Comparison of ENCODE assay signal across 18 cellular contexts in genomic region chr13:97238432-97238831, GRCh38. TPM values are rescaled to one million over a fixed set of nuclear protein-coding genes. Genes with fewer than 3 reads are reported as not detected.
DNase-seq lines count a peak whose midpoint lies in the region; ATAC-seq, FAIRE-seq and TF ChIP-seq lines count a peak whose summit lies in the region.
"Had no signal": no experiment of that assay in that cellular context is flagged by ENCODE, and none has a peak within 500 bp of the region (broad histone marks: within the 10 kb centered on the region; RNA-seq: fewer than 3 reads in every experiment).

No MANE protein-coding gene starts in this region.

- peaks cover 28% of the 10 kb centered on the region for H3K4me1 Mint-ChIP-seq in astrocyte (ENCODE audit: low read depth, unreplicated experiment)
- H3K4me1 Mint-ChIP-seq in naive thymus-derived CD8-positive, alpha-beta T cell: peaks cover 49 to 91% (median 76%) of the 10 kb centered on the region in 4 donors

- H3K79me2 ChIP-seq in astrocyte (ENCODE audit: insufficient read depth, low read length): peaks cover 100% of the 10 kb centered on the region

- H3K27ac Mint-ChIP-seq in astrocyte (ENCODE audit: unreplicated experiment): peak overlapping the region; percentile 82
- peak overlapping the region in 6 of 10 donors; percentile 23 to 83 (median 40) for H3K27ac Mint-ChIP-seq in naive thymus-derived CD8-positive, alpha-beta T cell

- ATAC-seq in naive thymus-derived CD8-positive, alpha-beta T cell: no peak
- ATAC-seq in upper lobe of left lung (ENCODE audit: low FRiP score in 2 of 2): no peak
- ATAC-seq: HCT116 had no signal

- peaks cover 20% of the 10 kb centered on the region for H3K36me3 Mint-ChIP-seq in astrocyte (ENCODE audit: low read depth, unreplicated experiment)
- peaks cover 0 to 39% (median 5%) of the 10 kb centered on the region in 3 donors for H3K36me3 Mint-ChIP-seq in naive thymus-derived CD8-positive, alpha-beta T cell

- no peak overlapping the region for H3K4me3 Mint-ChIP-seq in astrocyte (ENCODE audit: unreplicated experiment)
- H3K4me3 Mint-ChIP-seq in naive thymus-derived CD8-positive, alpha-beta T cell: peak overlapping the region in 2 of 10 donors; percentile 19 to 65

- TF ChIP-seq POLR2A in upper lobe of left lung (IDR thresholded peaks at IDR 0.05): no peak

- H3K9me3 Mint-ChIP-seq in astrocyte (ENCODE audit: unreplicated experiment): no peaks in the 10 kb centered on the region
- H3K9me3 Mint-ChIP-seq in naive thymus-derived CD8-positive, alpha-beta T cell: no peaks in the 10 kb centered on the region
- H3K9me3 Mint-ChIP-seq: naive B cell had no signal

- no peak for FAIRE-seq in astrocyte (lab: Jason Lieb, UNC)
- FAIRE-seq: colon had no signal

- no peaks in the 10 kb centered on the region for H3K4me1 ChIP-seq in astrocyte (ENCODE audit: insufficient read depth, low read length)
- H3K4me1 ChIP-seq in upper lobe of left lung: peaks cover 84 to 93% (median 90%) of the 10 kb centered on the region in 4 donors
- H3K4me1 ChIP-seq in A673 (ENCODE audit: insufficient read depth, low read length, poor library complexity, severe bottlenecking): peaks cover 15% of the 10 kb centered on the region

- H3K27me3 Mint-ChIP-seq in astrocyte (ENCODE audit: low read depth, unreplicated experiment): no peaks in the 10 kb centered on the region
- no peaks in the 10 kb centered on the region for H3K27me3 Mint-ChIP-seq in naive thymus-derived CD8-positive, alpha-beta T cell
- H3K27me3 Mint-ChIP-seq: naive B cell had no signal

- peak; percentile 16 for DNase-seq in stimulated activated CD4-positive, alpha-beta T cell treated with anti-CD3 and anti-CD28 coated beads, Interleukin-15, amount 100 ng/mL, for 24 hours
- DNase-seq in stimulated activated CD4-positive, alpha-beta T cell treated with anti-CD3 and anti-CD28 coated beads, Interleukin-4, amount 100 ng/mL, for 4 hours: no peak
- DNase-seq in astrocyte (ENCODE audit: low read depth): no peak
- no peak for DNase-seq in naive thymus-derived CD8-positive, alpha-beta T cell
- no peak for DNase-seq in upper lobe of left lung
- DNase-seq in A673 (ENCODE audit: low spot score): no peak
- no peak for DNase-seq in stimulated activated CD4-positive, alpha-beta T cell treated with anti-CD3 and anti-CD28 coated beads, Interleukin-2, amount 100 ng/mL, for 24 hours
- DNase-seq: activated CD8-positive, alpha-beta memory T cell treated with anti-CD3 and anti-CD28 coated beads, Interleukin-2, amount 50 U/mL, for 48 hours; amniotic stem cell; C1 segment of cervical spinal cord; naive B cell; NCI-H2107; NCI-H526 treated with DMSO at 0.1 percent for 48 hours; stimulated activated CD4-positive, alpha-beta T cell treated with anti-CD3 and anti-CD28 coated beads, Interleukin-1b, Interleukin-23, amount 100 ng/mL, for 48 hours; stimulated activated CD8-positive, alpha-beta memory T cell treated with anti-CD3 and anti-CD28 coated beads, Interleukin-4, amount 100 ng/mL, for 48 hours; WERI-Rb-1 had no signal

- H3K27ac ChIP-seq in astrocyte (ENCODE audit: low read depth, low read length): no peak overlapping the region
- H3K27ac ChIP-seq in upper lobe of left lung: peak overlapping the region in 3 of 4 donors; percentile 27 to 80 (median 40)
- H3K27ac ChIP-seq in A673 (ENCODE audit: low read depth, low read length, poor library complexity, severe bottlenecking): no peak overlapping the region
- H3K27ac ChIP-seq: WERI-Rb-1 had no signal

- H3K9ac ChIP-seq in astrocyte (ENCODE audit: low read length): no peak overlapping the region

- H3K9me3 ChIP-seq in astrocyte (ENCODE audit: insufficient read depth, low read depth, low read length) (no peaks in the 10 kb centered on the region), upper lobe of left lung (no peaks in the 10 kb centered on the region), A673 (ENCODE audit: low read depth, low read length, poor library complexity, severe bottlenecking) (no peaks in the 10 kb centered on the region)

- no peak overlapping the region for H3K4me3 ChIP-seq in astrocyte (ENCODE audit: insufficient read depth, low read depth, low read length)
- H3K4me3 ChIP-seq in upper lobe of left lung: no peak overlapping the region
- no peak overlapping the region for H3K4me3 ChIP-seq in A673 (ENCODE audit: low read depth, low read length, poor library complexity, severe bottlenecking)

- H4K20me1 ChIP-seq in astrocyte (ENCODE audit: insufficient read depth, low read length): peaks cover 99% of the 10 kb centered on the region

- TF ChIP-seq CTCF in astrocyte (IDR thresholded peaks at IDR 0.05; ENCODE audit: insufficient read depth, low read depth, low read length) (no peak), upper lobe of left lung (IDR thresholded peaks at IDR 0.05) (no peak), A673 (conservative IDR thresholded peaks at IDR 0.05; ENCODE audit: low read depth, low read length) (no peak)

- POLR2A ChIA-PET in naive thymus-derived CD8-positive, alpha-beta T cell (lab: Charles Lee): no interaction called here
- POLR2A ChIA-PET in A673 (lab: Charles Lee; ENCODE audit: low non-redundant PET): no interaction called here

- H3K27me3 ChIP-seq in astrocyte (ENCODE audit: insufficient read depth, low read length) (no peaks in the 10 kb centered on the region), upper lobe of left lung (no peaks in the 10 kb centered on the region), A673 (replicated peaks; ENCODE audit: insufficient read depth, low read depth, low read length, poor library complexity) (no peaks in the 10 kb centered on the region)

- H2AFZ ChIP-seq in astrocyte (ENCODE audit: low read depth, low read length): no peak overlapping the region

- BruUV-seq in A673 (replicated peaks; lab: Mats Ljungman, UMichigan): no TSS peak

- no peak for TF ChIP-seq EP300 in upper lobe of left lung (IDR thresholded peaks at IDR 0.05)

- H3K36me3 ChIP-seq in astrocyte (ENCODE audit: insufficient read depth, low read length) (no peaks in the 10 kb centered on the region), upper lobe of left lung (no peaks in the 10 kb centered on the region), A673 (ENCODE audit: insufficient read depth, low read length, poor library complexity, severe bottlenecking) (no peaks in the 10 kb centered on the region)

- CTCF ChIA-PET in A673 (lab: Charles Lee): no interaction called here

- WGBS in upper lobe of left lung, 2 donors: 82 to 83% methylated on average over 5 of the region's 5 CpGs

- intact Hi-C loops in A673 (cut with micrococcal nuclease; ENCODE audit: unreplicated experiment): no loop called here

- H3K4me2 ChIP-seq in astrocyte (ENCODE audit: low read length): no peak overlapping the region

RNA-seq across cellular contexts. Expression of gene MBNL2, which starts 16.3 kb away (rescaled TPM):
- total RNA-seq in astrocyte (66.5 and 70.2 TPM in 2 replicates), upper lobe of left lung (10 to 100 TPM; 40.9 to 78.4 (median 51.3) TPM), A673 (2021) (12.0 TPM in 2 replicates)
- total RNA-seq in naive thymus-derived CD8-positive, alpha-beta T cell: 10 to 100 TPM; 31.8 to 35.4 TPM
- 10 to 100 TPM; 12.2 to 14.5 (median 14.5) TPM for polyA plus RNA-seq in naive thymus-derived CD8-positive, alpha-beta T cell

Comparison
In these comparisons a context has a peak if more than half of its experiments do, and no peak if none do; other contexts are left out.
1. H3K27ac ChIP-seq: peak in upper lobe of left lung (3 of 4); none in astrocyte (single experiment) and A673 (single experiment).